Comparison of ENCODE assay signal across 2 cellular contexts in the genomic region with DNA sequence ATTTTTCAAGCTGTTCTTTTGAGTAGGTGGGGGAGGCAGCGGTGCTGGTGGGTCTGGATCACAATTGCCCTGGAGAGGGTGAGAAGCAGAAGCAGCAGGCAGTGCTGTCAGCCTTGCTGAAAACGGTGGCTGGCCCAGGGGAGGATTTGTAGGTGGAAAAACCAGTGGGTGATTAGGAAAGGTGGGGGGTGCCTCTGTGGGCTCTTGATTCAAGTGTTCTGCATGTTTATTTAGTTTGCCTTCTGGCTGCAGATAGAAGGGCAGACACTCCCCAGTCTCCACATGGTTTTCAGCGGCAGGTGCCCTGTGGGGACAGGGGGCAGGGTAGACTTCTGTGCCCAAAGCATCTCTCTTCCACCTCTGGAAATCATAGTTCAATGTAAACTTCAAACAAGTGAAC.
TF ChIP-seq lines count a peak whose summit lies in the region.

No MANE protein-coding gene starts in this region.

TF ChIP-seq in SK-N-SH, 30 proteins besides CTCF, POLR2A, EP300 and RAD21 (continued from another document):
- TF ChIP-seq, protein P1, sequence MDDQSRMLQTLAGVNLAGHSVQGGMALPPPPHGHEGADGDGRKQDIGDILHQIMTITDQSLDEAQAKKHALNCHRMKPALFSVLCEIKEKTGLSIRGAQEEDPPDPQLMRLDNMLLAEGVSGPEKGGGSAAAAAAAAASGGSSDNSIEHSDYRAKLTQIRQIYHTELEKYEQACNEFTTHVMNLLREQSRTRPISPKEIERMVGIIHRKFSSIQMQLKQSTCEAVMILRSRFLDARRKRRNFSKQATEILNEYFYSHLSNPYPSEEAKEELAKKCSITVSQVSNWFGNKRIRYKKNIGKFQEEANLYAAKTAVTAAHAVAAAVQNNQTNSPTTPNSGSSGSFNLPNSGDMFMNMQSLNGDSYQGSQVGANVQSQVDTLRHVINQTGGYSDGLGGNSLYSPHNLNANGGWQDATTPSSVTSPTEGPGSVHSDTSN (IDR thresholded peaks at IDR 0.05), result no peak
- TF ChIP-seq GATA2 (CRISPR knock-in tag; IDR thresholded peaks at IDR 0.05) (no peak), MXI1 (IDR thresholded peaks at IDR 0.05; ENCODE audit: low read depth, low read length) (no peak), SIN3A (IDR thresholded peaks at IDR 0.05; ENCODE audit: borderline replicate concordance, low read depth, low read length) (no peak), FOXM1 (IDR thresholded peaks at IDR 0.05; ENCODE audit: low read depth) (no peak), JUND (IDR thresholded peaks at IDR 0.05) (no peak), SMC3 (IDR thresholded peaks at IDR 0.05; ENCODE audit: low read depth, low read length) (no peak)
- TF ChIP-seq, protein P2, sequence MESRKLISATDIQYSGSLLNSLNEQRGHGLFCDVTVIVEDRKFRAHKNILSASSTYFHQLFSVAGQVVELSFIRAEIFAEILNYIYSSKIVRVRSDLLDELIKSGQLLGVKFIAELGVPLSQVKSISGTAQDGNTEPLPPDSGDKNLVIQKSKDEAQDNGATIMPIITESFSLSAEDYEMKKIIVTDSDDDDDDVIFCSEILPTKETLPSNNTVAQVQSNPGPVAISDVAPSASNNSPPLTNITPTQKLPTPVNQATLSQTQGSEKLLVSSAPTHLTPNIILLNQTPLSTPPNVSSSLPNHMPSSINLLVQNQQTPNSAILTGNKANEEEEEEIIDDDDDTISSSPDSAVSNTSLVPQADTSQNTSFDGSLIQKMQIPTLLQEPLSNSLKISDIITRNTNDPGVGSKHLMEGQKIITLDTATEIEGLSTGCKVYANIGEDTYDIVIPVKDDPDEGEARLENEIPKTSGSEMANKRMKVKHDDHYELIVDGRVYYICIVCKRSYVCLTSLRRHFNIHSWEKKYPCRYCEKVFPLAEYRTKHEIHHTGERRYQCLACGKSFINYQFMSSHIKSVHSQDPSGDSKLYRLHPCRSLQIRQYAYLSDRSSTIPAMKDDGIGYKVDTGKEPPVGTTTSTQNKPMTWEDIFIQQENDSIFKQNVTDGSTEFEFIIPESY (IDR thresholded peaks at IDR 0.05; ENCODE audit: borderline replicate concordance, low read depth), result no peak
- TF ChIP-seq, protein P3, sequence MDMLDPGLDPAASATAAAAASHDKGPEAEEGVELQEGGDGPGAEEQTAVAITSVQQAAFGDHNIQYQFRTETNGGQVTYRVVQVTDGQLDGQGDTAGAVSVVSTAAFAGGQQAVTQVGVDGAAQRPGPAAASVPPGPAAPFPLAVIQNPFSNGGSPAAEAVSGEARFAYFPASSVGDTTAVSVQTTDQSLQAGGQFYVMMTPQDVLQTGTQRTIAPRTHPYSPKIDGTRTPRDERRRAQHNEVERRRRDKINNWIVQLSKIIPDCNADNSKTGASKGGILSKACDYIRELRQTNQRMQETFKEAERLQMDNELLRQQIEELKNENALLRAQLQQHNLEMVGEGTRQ (IDR thresholded peaks at IDR 0.05; ENCODE audit: borderline replicate concordance, low read depth, low read length), result no peak

TF ChIP-seq in SK-N-SH treated with all-trans-retinoic acid at 6 μM for 48 hours, 23 proteins besides CTCF, POLR2A, EP300 and RAD21 (continued from another document):
- TF ChIP-seq, protein P4, sequence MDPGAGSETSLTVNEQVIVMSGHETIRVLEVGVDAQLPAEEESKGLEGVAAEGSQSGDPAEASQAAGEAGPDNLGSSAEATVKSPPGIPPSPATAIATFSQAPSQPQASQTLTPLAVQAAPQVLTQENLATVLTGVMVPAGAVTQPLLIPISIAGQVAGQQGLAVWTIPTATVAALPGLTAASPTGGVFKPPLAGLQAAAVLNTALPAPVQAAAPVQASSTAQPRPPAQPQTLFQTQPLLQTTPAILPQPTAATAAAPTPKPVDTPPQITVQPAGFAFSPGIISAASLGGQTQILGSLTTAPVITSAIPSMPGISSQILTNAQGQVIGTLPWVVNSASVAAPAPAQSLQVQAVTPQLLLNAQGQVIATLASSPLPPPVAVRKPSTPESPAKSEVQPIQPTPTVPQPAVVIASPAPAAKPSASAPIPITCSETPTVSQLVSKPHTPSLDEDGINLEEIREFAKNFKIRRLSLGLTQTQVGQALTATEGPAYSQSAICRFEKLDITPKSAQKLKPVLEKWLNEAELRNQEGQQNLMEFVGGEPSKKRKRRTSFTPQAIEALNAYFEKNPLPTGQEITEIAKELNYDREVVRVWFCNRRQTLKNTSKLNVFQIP (CRISPR knock-in tag; IDR thresholded peaks at IDR 0.05; ENCODE audit: borderline replicate concordance, low read depth), result no peak
- no peak for TF ChIP-seq ZFP3 (CRISPR knock-in tag; IDR thresholded peaks at IDR 0.05)
- TF ChIP-seq GLIS3 (CRISPR knock-in tag; IDR thresholded peaks at IDR 0.05), result no peak
- TF ChIP-seq PPARA (CRISPR knock-in tag; IDR thresholded peaks at IDR 0.05; ENCODE audit: borderline replicate concordance), result no peak
- no peak for TF ChIP-seq ZNF70 (CRISPR knock-in tag; IDR thresholded peaks at IDR 0.05)
- no peak for TF ChIP-seq TCF4 (CRISPR knock-in tag; IDR thresholded peaks at IDR 0.05; ENCODE audit: borderline replicate concordance)
- TF ChIP-seq ESRRG (CRISPR knock-in tag; IDR thresholded peaks at IDR 0.05), result no peak
- TF ChIP-seq ZC3H10 (CRISPR knock-in tag; IDR thresholded peaks at IDR 0.05), result no peak
- no peak for TF ChIP-seq ZNF565 (CRISPR knock-in tag; conservative IDR thresholded peaks at IDR 0.05; ENCODE audit: low read depth)
- no peak for TF ChIP-seq RARB (CRISPR knock-in tag; IDR thresholded peaks at IDR 0.05)
